Comparison of ENCODE assay signal across 1 cellular context in the genomic region with DNA sequence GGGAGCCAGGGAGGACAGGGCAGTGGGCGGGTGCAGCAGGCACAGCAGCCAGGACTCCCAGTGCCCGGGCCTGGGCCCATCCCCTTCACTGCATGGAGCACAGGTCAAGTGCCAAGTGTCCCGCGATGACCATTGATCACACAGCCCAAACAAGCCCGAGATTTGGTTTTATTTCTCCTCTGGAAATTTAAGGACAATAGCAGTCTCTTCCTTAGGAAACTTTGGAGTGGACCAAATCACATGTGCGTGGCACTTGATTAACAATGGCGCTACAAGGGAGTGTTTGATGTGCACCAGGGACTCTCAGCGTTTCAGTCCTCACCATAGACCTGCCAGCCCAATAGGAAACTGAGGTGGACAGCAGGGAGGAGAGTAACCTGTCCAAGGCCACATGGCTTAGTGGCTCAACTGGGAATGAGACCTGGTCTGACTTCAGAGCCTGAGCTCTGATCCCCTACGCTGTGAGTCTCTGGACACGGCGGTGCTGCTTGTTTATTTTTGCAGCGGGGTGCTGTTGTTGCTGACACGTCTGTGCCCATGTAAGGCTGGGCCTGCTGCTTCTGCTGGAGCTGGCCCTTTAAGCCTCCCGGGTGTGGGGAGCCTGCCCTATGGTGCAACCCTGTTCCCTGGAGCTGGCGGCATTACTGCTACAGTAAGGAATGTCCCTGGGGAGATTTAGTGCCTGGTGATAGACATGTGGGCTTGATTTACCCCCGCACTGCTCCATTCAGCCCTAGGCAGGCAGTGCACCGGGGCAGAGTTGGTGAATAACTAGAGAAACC.
TF ChIP-seq lines count a peak whose summit lies in the region.

No MANE protein-coding gene starts in this region.

TF ChIP-seq in IMR-90, 13 proteins besides CTCF, POLR2A, EP300 and RAD21:
- TF ChIP-seq, protein P1, sequence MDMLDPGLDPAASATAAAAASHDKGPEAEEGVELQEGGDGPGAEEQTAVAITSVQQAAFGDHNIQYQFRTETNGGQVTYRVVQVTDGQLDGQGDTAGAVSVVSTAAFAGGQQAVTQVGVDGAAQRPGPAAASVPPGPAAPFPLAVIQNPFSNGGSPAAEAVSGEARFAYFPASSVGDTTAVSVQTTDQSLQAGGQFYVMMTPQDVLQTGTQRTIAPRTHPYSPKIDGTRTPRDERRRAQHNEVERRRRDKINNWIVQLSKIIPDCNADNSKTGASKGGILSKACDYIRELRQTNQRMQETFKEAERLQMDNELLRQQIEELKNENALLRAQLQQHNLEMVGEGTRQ (IDR thresholded peaks at IDR 0.05; ENCODE audit: low read depth, low read length): no peak
- TF ChIP-seq CEBPB (IDR thresholded peaks at IDR 0.05; ENCODE audit: low read depth, low read length) (peak; percentile 98), RFX5 (IDR thresholded peaks at IDR 0.05; ENCODE audit: low read depth, low read length) (no peak), MXI1 (IDR thresholded peaks at IDR 0.05; ENCODE audit: borderline replicate concordance, low read depth, low read length) (0 out of 2 replicates have a peak, but pooled peaks have one; percentile 15), RCOR1 (IDR thresholded peaks at IDR 0.05; ENCODE audit: insufficient replicate concordance, low read length) (peak; percentile 83), SMC3 (IDR thresholded peaks at IDR 0.05; ENCODE audit: low read depth, low read length) (no peak), FOS (IDR thresholded peaks at IDR 0.05; ENCODE audit: low read depth, low read length) (peak; percentile 27; the same call in 1 of the 2 replicates), MAFK (IDR thresholded peaks at IDR 0.05; ENCODE audit: low read depth, low read length) (no peak), CHD1 (IDR thresholded peaks at IDR 0.05; ENCODE audit: low read depth, low read length) (0 out of 2 replicates have a peak, but pooled peaks have one; percentile 40), BHLHE40 (IDR thresholded peaks at IDR 0.05; ENCODE audit: low read depth, low read length) (peak; percentile 24; the same call in 1 of the 2 replicates), MAZ (IDR thresholded peaks at IDR 0.05; ENCODE audit: borderline replicate concordance, low read depth, low read length) (peak; percentile 83), NFE2L2 (IDR thresholded peaks at IDR 0.05; ENCODE audit: low read depth, low read length) (no peak)
- TF ChIP-seq, protein P2, sequence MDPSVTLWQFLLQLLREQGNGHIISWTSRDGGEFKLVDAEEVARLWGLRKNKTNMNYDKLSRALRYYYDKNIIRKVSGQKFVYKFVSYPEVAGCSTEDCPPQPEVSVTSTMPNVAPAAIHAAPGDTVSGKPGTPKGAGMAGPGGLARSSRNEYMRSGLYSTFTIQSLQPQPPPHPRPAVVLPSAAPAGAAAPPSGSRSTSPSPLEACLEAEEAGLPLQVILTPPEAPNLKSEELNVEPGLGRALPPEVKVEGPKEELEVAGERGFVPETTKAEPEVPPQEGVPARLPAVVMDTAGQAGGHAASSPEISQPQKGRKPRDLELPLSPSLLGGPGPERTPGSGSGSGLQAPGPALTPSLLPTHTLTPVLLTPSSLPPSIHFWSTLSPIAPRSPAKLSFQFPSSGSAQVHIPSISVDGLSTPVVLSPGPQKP (IDR thresholded peaks at IDR 0.05; ENCODE audit: borderline replicate concordance, low read depth, low read length): no peak
